In genomic region chr1:6083801-6084467, GRCh38 we compare ENCODE assay signal across 14 cellular contexts. TPM values are rescaled to one million over a fixed set of nuclear protein-coding genes. Genes with fewer than 3 reads are reported as not detected.
A peak's percentile ranks its signal among the peaks of the same experiment; 100 is the strongest.
DNase-seq lines count a peak whose midpoint lies in the region; ATAC-seq and TF ChIP-seq lines count a peak whose summit lies in the region.
"Had no signal": no experiment of that assay in that cellular context is flagged by ENCODE, and none has a peak within 500 bp of the region (broad histone marks: within the 10 kb centered on the region; RNA-seq: fewer than 3 reads in every experiment).

No MANE protein-coding gene starts in this region.

- POLR2A ChIA-PET in WTC11 (lab: Charles Lee), result interaction anchor here (0.6 kb wide), 1 partner anchor 25 kb away, joined by 3 read pairs; no protein-coding TSS in a partner anchor

- H3K9me3 Mint-ChIP-seq in WTC11, result no peaks in the 10 kb centered on the region
- peaks cover 2% of the 10 kb centered on the region for H3K9me3 Mint-ChIP-seq in glutamatergic neuron (ENCODE audit: unreplicated experiment)
- no peaks in the 10 kb centered on the region for H3K9me3 Mint-ChIP-seq in Calu3 (ENCODE audit: low read depth, unreplicated experiment)
- H3K9me3 Mint-ChIP-seq: naive B cell had no signal

- H3K27ac ChIP-seq in smooth muscle cell (ENCODE audit: low read depth), result no peak overlapping the region

- intact Hi-C loops in Calu3 (cut with micrococcal nuclease; ENCODE audit: unreplicated experiment), result no loop called here

- DNase-seq in GM04504 (ENCODE audit: low read depth) (peak; percentile 18), WTC11 (ENCODE audit: low spot score) (no peak), glutamatergic neuron (no peak), smooth muscle cell (lab: John Stamatoyannopoulos, UW; ENCODE audit: unreplicated experiment) (no peak), T-helper 9 cell (no peak), Calu3 (no peak)
- DNase-seq: dermis blood vessel endothelial cell, GOT3, islet precursor cell, naive B cell, NCI-H1048 had no signal

- no peak overlapping the region for H3K4me3 Mint-ChIP-seq in WTC11
- H3K4me3 Mint-ChIP-seq in glutamatergic neuron (ENCODE audit: unreplicated experiment), result peak overlapping the region; percentile 30
- no peak overlapping the region for H3K4me3 Mint-ChIP-seq in Calu3 (ENCODE audit: low read depth, unreplicated experiment)
- H3K4me3 Mint-ChIP-seq: activated naive CD8-positive, alpha-beta T cell had no signal

- no peak for TF ChIP-seq CTCF in WTC11 (IDR thresholded peaks at IDR 0.05)
- TF ChIP-seq CTCF in glutamatergic neuron (IDR thresholded peaks at IDR 0.05; ENCODE audit: partially characterized antibody, unreplicated experiment), result no peak
- TF ChIP-seq CTCF in smooth muscle cell (IDR thresholded peaks at IDR 0.05; ENCODE audit: borderline replicate concordance, insufficient read depth, poor library complexity, severe bottlenecking), result no peak
- TF ChIP-seq CTCF in Calu3 (IDR thresholded peaks at IDR 0.05; ENCODE audit: unreplicated experiment), result no peak

- H3K9ac ChIP-seq in smooth muscle cell (ENCODE audit: low read depth), result no peak overlapping the region

- H3K27ac Mint-ChIP-seq in WTC11 (peak overlapping the region; percentile 41; the same call in 1 of the 2 replicates), glutamatergic neuron (ENCODE audit: unreplicated experiment) (peak overlapping the region; percentile 48), Calu3 (ENCODE audit: unreplicated experiment) (no peak overlapping the region)
- H3K27ac Mint-ChIP-seq: activated naive CD8-positive, alpha-beta T cell; naive B cell had no signal

- H3K4me2 ChIP-seq in smooth muscle cell, result peak overlapping the region; percentile 50

- H3K36me3 ChIP-seq in smooth muscle cell (ENCODE audit: low read depth), result no peaks in the 10 kb centered on the region

- H3K27me3 Mint-ChIP-seq in WTC11 (ENCODE audit: low read depth), result no peaks in the 10 kb centered on the region
- H3K27me3 Mint-ChIP-seq in glutamatergic neuron (ENCODE audit: unreplicated experiment), result peaks cover 8% of the 10 kb centered on the region
- peaks cover 44% of the 10 kb centered on the region for H3K27me3 Mint-ChIP-seq in Calu3 (ENCODE audit: unreplicated experiment)
- H3K27me3 Mint-ChIP-seq: activated naive CD8-positive, alpha-beta T cell; naive B cell had no signal

- H3K36me3 Mint-ChIP-seq in WTC11, result no peaks in the 10 kb centered on the region
- no peaks in the 10 kb centered on the region for H3K36me3 Mint-ChIP-seq in glutamatergic neuron (ENCODE audit: unreplicated experiment)
- no peaks in the 10 kb centered on the region for H3K36me3 Mint-ChIP-seq in Calu3 (ENCODE audit: insufficient read depth, unreplicated experiment)
- H3K36me3 Mint-ChIP-seq: activated naive CD8-positive, alpha-beta T cell had no signal

- H3K9me3 ChIP-seq in smooth muscle cell (replicated peaks; ENCODE audit: low read depth), result no peaks in the 10 kb centered on the region

- no peaks in the 10 kb centered on the region for H3K79me2 ChIP-seq in smooth muscle cell (ENCODE audit: low read depth)

- peaks cover 2% of the 10 kb centered on the region; the same call in 1 of the 2 replicates for H3K4me1 Mint-ChIP-seq in WTC11
- peaks cover 20% of the 10 kb centered on the region for H3K4me1 Mint-ChIP-seq in glutamatergic neuron (ENCODE audit: low read depth, unreplicated experiment)
- no peaks in the 10 kb centered on the region for H3K4me1 Mint-ChIP-seq in Calu3 (ENCODE audit: low read depth, unreplicated experiment)

- no peaks in the 10 kb centered on the region for H3K27me3 ChIP-seq in smooth muscle cell (ENCODE audit: low read depth)

- no peak for ATAC-seq in WTC11
- no peak for ATAC-seq in HG03025 (IDR thresholded peaks at IDR 0.05; ENCODE audit: low FRiP score, unreplicated experiment)

- H3F3A ChIP-seq in smooth muscle cell (ENCODE audit: low read depth), result no peaks in the 10 kb centered on the region

- H3K4me3 ChIP-seq in smooth muscle cell, result no peak overlapping the region
- H3K4me3 ChIP-seq: skin epidermis had no signal

- no peak overlapping the region for H2AFZ ChIP-seq in smooth muscle cell (ENCODE audit: low read depth)

- BruUV-seq in Calu3 (replicated peaks; lab: Mats Ljungman, UMichigan), result no TSS peak

- 40% methylated on average over 12 of the region's 12 CpGs for WGBS in smooth muscle cell (ENCODE audit: low lambda C conversion rate)

- H4K20me1 ChIP-seq in smooth muscle cell (ENCODE audit: low read depth), result no peaks in the 10 kb centered on the region

- CTCF ChIA-PET in WTC11 (lab: Charles Lee), result interaction anchor here (1.0 to 3.4 kb wide), 6 partner anchors 10 to 339 kb away, joined by 3 to 19 read pairs (median 5); no protein-coding TSS in a partner anchor
- CTCF ChIA-PET in Calu3 (lab: Charles Lee), result no interaction called here

- H3K4me1 ChIP-seq in smooth muscle cell (ENCODE audit: low read depth), result no peaks in the 10 kb centered on the region

TF ChIP-seq in WTC11, 78 proteins besides CTCF, POLR2A, EP300 and RAD21 (continues in another document):
- TF ChIP-seq EMX1 (CRISPR knock-in tag; IDR thresholded peaks at IDR 0.05) (no peak), PREB (CRISPR knock-in tag; IDR thresholded peaks at IDR 0.05; ENCODE audit: borderline replicate concordance) (no peak), ZNF416 (CRISPR knock-in tag; IDR thresholded peaks at IDR 0.05) (no peak), AR (CRISPR knock-in tag; IDR thresholded peaks at IDR 0.05) (no peak), PRDM15 (CRISPR knock-in tag; IDR thresholded peaks at IDR 0.05) (no peak), RORB (CRISPR knock-in tag; IDR thresholded peaks at IDR 0.05) (no peak), USF1 (CRISPR knock-in tag; IDR thresholded peaks at IDR 0.05) (no peak), SP1 (CRISPR knock-in tag; conservative IDR thresholded peaks at IDR 0.05) (no peak), FOXK1 (CRISPR knock-in tag; IDR thresholded peaks at IDR 0.05) (no peak), SOX15 (CRISPR knock-in tag; IDR thresholded peaks at IDR 0.05) (no peak)

RNA-seq across cellular contexts. Expression of gene KCNAB2, which starts 38.2 kb away (rescaled TPM):
- total RNA-seq in WTC11 (2021) (9.3 to 10.3 TPM (median 9.6 TPM) in 3 replicates), glutamatergic neuron (ENCODE audit: unreplicated experiment) (20.4 TPM), smooth muscle cell (1.4 and 3.6 TPM in 2 replicates), Calu3 (2022) (3.6 and 4.7 TPM in 2 replicates)
- polyA plus RNA-seq in smooth muscle cell, result 2.9 and 3.9 TPM in 2 replicates
